In the genomic region with DNA sequence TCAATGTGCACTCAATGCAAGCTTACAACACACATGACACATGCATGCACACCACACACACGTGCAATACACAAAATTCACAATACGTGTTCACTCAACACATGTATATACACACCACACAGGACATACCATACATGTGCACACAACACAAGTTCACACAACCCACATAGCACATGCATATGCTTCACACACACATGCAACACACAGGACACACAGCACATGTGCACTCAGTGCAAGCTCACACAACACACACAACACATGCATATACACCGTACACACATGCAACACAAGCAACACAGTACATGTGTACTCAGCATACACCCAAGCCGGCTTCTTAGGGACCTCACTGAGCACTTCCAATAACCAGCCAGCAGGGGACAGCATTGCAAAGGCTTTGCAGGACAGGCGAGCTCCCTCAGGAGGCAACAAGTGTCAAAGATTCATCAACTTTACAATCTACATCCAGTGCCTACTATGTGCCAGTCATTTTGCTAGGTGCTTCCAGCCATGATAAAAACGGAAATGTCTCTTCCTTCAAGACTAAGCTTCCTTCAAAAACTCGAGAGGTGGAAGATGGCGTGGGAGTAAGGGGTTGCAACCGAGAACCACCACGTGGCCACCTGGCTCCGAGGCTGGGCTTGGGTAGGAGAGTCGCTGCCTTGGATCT, we compare ENCODE assay signal across 8 cellular contexts.
A peak's percentile ranks its signal among the peaks of the same experiment; 100 is the strongest.
DNase-seq lines count a peak whose midpoint lies in the region; ATAC-seq and TF ChIP-seq lines count a peak whose summit lies in the region.

No MANE protein-coding gene starts in this region.

- TF ChIP-seq POLR2A in upper lobe of left lung (IDR thresholded peaks at IDR 0.05): no peak

- H2AFZ ChIP-seq in trophoblast cell (ENCODE audit: insufficient read depth, low read length, poor library complexity): no peak overlapping the region

- H3K14ac ChIP-seq in trophoblast cell (ENCODE audit: low read length): no peak overlapping the region

- no peak overlapping the region for H2BK12ac ChIP-seq in trophoblast cell (ENCODE audit: low read length)

- no peak overlapping the region for H2BK120ac ChIP-seq in trophoblast cell (ENCODE audit: insufficient read depth, low read length, poor library complexity)

- no peak overlapping the region for H3K9ac ChIP-seq in trophoblast cell (ENCODE audit: low read length)

- no peak overlapping the region for H3K4me3 ChIP-seq in Jurkat, Clone E6-1 (ENCODE audit: low read length)
- H3K4me3 ChIP-seq in trophoblast cell (ENCODE audit: low read depth, low read length) (no peak overlapping the region), upper lobe of left lung (no peak overlapping the region)

- no CpG with 5 or more reads among the region's 12 CpGs for WGBS in trophoblast cell (ENCODE audit: extremely low coverage, insufficient coverage, insufficient read length)
- WGBS in upper lobe of left lung, 2 donors: 40 to 42% methylated on average over 12 of the region's 12 CpGs

- peaks cover 2 to 8% of the 10 kb centered on the region in 2 experiments for H3K4me1 ChIP-seq in trophoblast cell (ENCODE audit: control insufficient read depth in 1 of 2, insufficient read depth in 2 of 2, low read length in 2 of 2)
- H3K4me1 ChIP-seq in upper lobe of left lung: peaks cover 27 to 35% (median 32%) of the 10 kb centered on the region in 4 donors

- peak; percentile 89 to 96 (median 93) for TF ChIP-seq CTCF in upper lobe of left lung (IDR thresholded peaks at IDR 0.05)

- H4K12ac ChIP-seq in trophoblast cell (ENCODE audit: low read depth, low read length): no peak overlapping the region

- no peak overlapping the region for H3K4me2 ChIP-seq in trophoblast cell (ENCODE audit: low read length)

- H3K79me2 ChIP-seq in trophoblast cell (ENCODE audit: control insufficient read depth, insufficient read depth, low read length, poor library complexity): no peaks in the 10 kb centered on the region

- DNase-seq in D341Med (ENCODE audit: low spot score): peak; percentile 81
- DNase-seq in Jurkat, Clone E6-1 (ENCODE audit: low read depth, low spot score): peak; percentile 79
- DNase-seq in SK-N-DZ (ENCODE audit: low spot score): peak; percentile 47
- peak in 3 of 4 experiments; percentile 28 to 54 (median 43) for DNase-seq in activated naive CD4-positive, alpha-beta T cell (lab: John Stamatoyannopoulos, UW)
- DNase-seq in glomerular endothelial cell (ENCODE audit: extremely low read depth, low read depth, low spot score): peak; percentile 68
- peak; percentile 65 to 91 for DNase-seq in trophoblast cell
- peak in 1 of 2 donors; percentile 78 for DNase-seq in upper lobe of left lung

- no peak overlapping the region for H2AK5ac ChIP-seq in trophoblast cell (ENCODE audit: low read length)

- H3K27ac ChIP-seq in trophoblast cell (ENCODE audit: low read depth, low read length): no peak overlapping the region
- no peak overlapping the region for H3K27ac ChIP-seq in upper lobe of left lung

- no peak overlapping the region for H3K4ac ChIP-seq in trophoblast cell (ENCODE audit: low read depth, low read length)

- no peak for TF ChIP-seq EP300 in upper lobe of left lung (IDR thresholded peaks at IDR 0.05)

- H3K18ac ChIP-seq in trophoblast cell (ENCODE audit: low read length): no peak overlapping the region

- no peaks in the 10 kb centered on the region for H3K9me3 ChIP-seq in trophoblast cell (ENCODE audit: insufficient read depth, low read depth, low read length)
- H3K9me3 ChIP-seq in upper lobe of left lung: no peaks in the 10 kb centered on the region

- H3K36me3 ChIP-seq in trophoblast cell (ENCODE audit: control insufficient read depth in 1 of 2, insufficient read depth in 2 of 2, low read length in 2 of 2) (no peaks in the 10 kb centered on the region), upper lobe of left lung (no peaks in the 10 kb centered on the region)

- ATAC-seq in GM21381 (IDR thresholded peaks at IDR 0.05; ENCODE audit: unreplicated experiment): peak; percentile 68
- ATAC-seq in upper lobe of left lung (ENCODE audit: low FRiP score in 2 of 2): peak; percentile 71 to 76

- H3K27me3 ChIP-seq in trophoblast cell (ENCODE audit: insufficient read depth, low read length): no peaks in the 10 kb centered on the region
- no peaks in the 10 kb centered on the region for H3K27me3 ChIP-seq in upper lobe of left lung

- no peak overlapping the region for H2BK5ac ChIP-seq in trophoblast cell (ENCODE audit: low read depth, low read length, poor library complexity)

- H3K23ac ChIP-seq in trophoblast cell (ENCODE audit: low read length): no peak overlapping the region

- no peaks in the 10 kb centered on the region for H3K79me1 ChIP-seq in trophoblast cell (ENCODE audit: low read length)

- no peak overlapping the region for H4K91ac ChIP-seq in trophoblast cell (ENCODE audit: low read depth, low read length)

- H4K8ac ChIP-seq in trophoblast cell (ENCODE audit: low read depth, low read length): no peak overlapping the region
